In the genomic region with DNA sequence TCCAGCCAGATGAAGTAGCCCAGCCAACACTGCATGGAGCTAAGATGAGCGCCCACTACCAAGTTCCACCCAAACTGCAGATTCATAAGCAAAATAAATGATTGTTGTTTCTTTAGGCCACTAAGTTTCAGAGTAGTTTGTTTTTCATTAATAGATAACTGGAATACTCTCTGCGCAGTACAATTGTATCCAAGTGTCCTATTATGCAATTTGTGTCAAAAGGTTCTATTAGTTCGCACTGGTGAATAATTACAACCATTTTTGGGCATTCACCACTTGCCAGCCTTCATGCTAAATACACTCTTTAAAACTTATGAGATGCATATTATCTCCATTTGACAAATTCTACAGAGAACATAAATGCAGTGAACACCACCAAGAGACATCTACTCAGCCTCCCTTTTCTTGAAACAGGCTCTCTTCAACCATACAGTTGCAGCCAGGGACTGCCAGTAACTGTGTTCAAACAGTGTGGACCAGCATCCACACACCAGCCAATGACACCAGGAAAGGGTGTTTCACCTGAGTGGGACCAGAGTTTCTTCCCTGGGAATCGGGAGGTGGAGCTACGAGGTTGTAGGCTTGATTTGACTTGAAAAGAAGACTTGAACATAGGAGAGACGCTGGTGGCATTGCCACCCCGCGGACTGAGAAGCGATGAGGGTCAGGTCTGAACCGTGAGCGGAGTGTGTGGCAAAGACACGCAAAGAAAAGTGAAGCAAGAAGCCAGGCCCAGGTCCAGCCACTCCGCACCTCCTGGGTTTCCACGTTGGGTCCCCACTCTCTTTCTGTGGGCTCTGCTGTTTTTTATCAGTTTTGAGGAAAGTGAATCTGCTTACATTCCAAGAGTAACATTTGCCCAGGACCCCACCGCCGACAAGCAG, we compare ENCODE assay signal across 10 cellular contexts. TPM values are rescaled to one million over a fixed set of nuclear protein-coding genes. Genes with fewer than 3 reads are reported as not detected.
"Had no signal": no experiment of that assay in that cellular context is flagged by ENCODE, and none has a peak within 500 bp of the region (broad histone marks: within the 10 kb centered on the region; RNA-seq: fewer than 3 reads in every experiment).

No MANE protein-coding gene starts in this region.

- H3K9ac ChIP-seq: GM23248 had no signal

- H3K9me3 ChIP-seq: HAP-1 had no signal

- H3K27ac Mint-ChIP-seq: HFFc6 had no signal

- H3K27ac ChIP-seq: GM23248 had no signal

- DNase-seq: GM23248, GOT3, H7, HFFc6, IMR-90, KG1 had no signal

- ATAC-seq: HCT116, K562 had no signal

- H2AFZ ChIP-seq: GM23248 had no signal

- H3K4me1 ChIP-seq: HAP-1 had no signal

- H3K36me3 ChIP-seq: HAP-1 had no signal

- H3K4me3 Mint-ChIP-seq: HFFc6 had no signal

- H3K4me3 ChIP-seq: GM23248, HAP-1, K562 had no signal

RNA-seq across cellular contexts. Expression of a gene that starts 53.0 kb away (rescaled TPM):
- total RNA-seq: GM23248, HFFc6, HT1080, IMR-90, K562 had no signal
- polyA plus RNA-seq: GM23248, IMR-90, K562 had no signal
